12 cellular contexts compared by ENCODE assay signal in genomic region chr18:13376298-13376840, GRCh38.
DNase-seq lines count a peak whose midpoint lies in the region; ATAC-seq and TF ChIP-seq lines count a peak whose summit lies in the region.
"Had no signal": no experiment of that assay in that cellular context is flagged by ENCODE, and none has a peak within 500 bp of the region (broad histone marks: within the 10 kb centered on the region; RNA-seq: fewer than 3 reads in every experiment).

No MANE protein-coding gene starts in this region.

- no peaks in the 10 kb centered on the region for H3K79me2 ChIP-seq in MM.1S (ENCODE audit: low read length)

- no peak overlapping the region for H3K27ac ChIP-seq in MM.1S (ENCODE audit: low read length)
- H3K27ac ChIP-seq: 22Rv1, epithelial cell of prostate had no signal

- no peak overlapping the region for H3K9ac ChIP-seq in MM.1S (ENCODE audit: low read length)

- H2AFZ ChIP-seq in MM.1S (ENCODE audit: low read length), result no peak overlapping the region

- H3K9me3 ChIP-seq in MM.1S (replicated peaks; ENCODE audit: insufficient read depth, low read length), result no peaks in the 10 kb centered on the region

- ATAC-seq in Right ventricle myocardium superior (ENCODE audit: poor library complexity) (no peak), left lobe of liver (no peak)

- H3K4me1 ChIP-seq in MM.1S (ENCODE audit: low read length), result peaks cover 21% of the 10 kb centered on the region

- H3F3A ChIP-seq in MM.1S (ENCODE audit: insufficient read depth, low read length), result peaks cover 19% of the 10 kb centered on the region

- no peak overlapping the region for H3K27ac Mint-ChIP-seq in type B pancreatic cell

- peaks cover 5% of the 10 kb centered on the region for H3K27me3 Mint-ChIP-seq in type B pancreatic cell

- no peaks in the 10 kb centered on the region for H3K36me3 ChIP-seq in MM.1S (replicated peaks; ENCODE audit: insufficient read depth, low read length)

- TF ChIP-seq CTCF in type B pancreatic cell (conservative IDR thresholded peaks at IDR 0.05), result no peak
- TF ChIP-seq CTCF in MM.1S (IDR thresholded peaks at IDR 0.05; ENCODE audit: low read length), result no peak

- no peaks in the 10 kb centered on the region for H3K9me3 Mint-ChIP-seq in type B pancreatic cell

- DNase-seq in cardiac septum (ENCODE audit: low spot score) (peak; percentile 65), Right ventricle myocardium superior (no peak), left lobe of liver (ENCODE audit: low spot score) (peak; percentile 28), type B pancreatic cell (ENCODE audit: extremely low spot score, unreplicated experiment) (peak; percentile 57), GM19238 (ENCODE audit: insufficient read length, low spot score) (no peak), posterior vena cava (ENCODE audit: low spot score) (no peak), MM.1S (no peak)
- DNase-seq in activated effector memory CD4-positive, alpha-beta T cell treated with anti-CD3 and anti-CD28 coated beads, Interleukin-2, amount 50 U/mL, for 16 hours, result peak; percentile 89
- DNase-seq: GF-D8, Karpas-422 had no signal

- intact Hi-C loops in cardiac septum (cut with DNase I), result loop anchor here (5.0 kb wide), 3 partner anchors 61 to 151 kb away; no protein-coding TSS in a partner anchor
- intact Hi-C loops in Right ventricle myocardium superior (cut with DNase I), result loop anchor here (5.0 kb wide), 1 partner anchor 159 kb away; the partner anchor contains the start of gene LDLRAD4
- intact Hi-C loops in posterior vena cava (cut with DNase I), result no loop called here

- H3K9me2 ChIP-seq in MM.1S (replicated peaks; ENCODE audit: insufficient read depth, low read length), result no peaks in the 10 kb centered on the region

- H3K4me2 ChIP-seq in MM.1S (ENCODE audit: low read depth, low read length), result no peak overlapping the region

- H3K4me3 ChIP-seq in MM.1S (ENCODE audit: low read length), result no peak overlapping the region

- H3K27me3 ChIP-seq in MM.1S (replicated peaks; ENCODE audit: insufficient read depth, low read length), result no peaks in the 10 kb centered on the region

- H3K4me3 Mint-ChIP-seq in type B pancreatic cell, result no peak overlapping the region

- peaks cover 8% of the 10 kb centered on the region for H3K4me1 Mint-ChIP-seq in type B pancreatic cell (ENCODE audit: unreplicated experiment)

- H4K20me1 ChIP-seq in MM.1S (ENCODE audit: insufficient read depth, low read length), result no peaks in the 10 kb centered on the region

- H3K36me3 Mint-ChIP-seq in type B pancreatic cell, result no peaks in the 10 kb centered on the region

Comparison
In these comparisons a context has a peak if more than half of its experiments do, and no peak if none do; other contexts are left out.
1. DNase-seq: peak in cardiac septum (single experiment), activated effector memory CD4-positive, alpha-beta T cell treated with anti-CD3 and anti-CD28 coated beads, Interleukin-2, amount 50 U/mL, for 16 hours (single experiment), left lobe of liver (single experiment) and type B pancreatic cell (single experiment); none in Right ventricle myocardium superior (single experiment), GM19238 (single experiment), posterior vena cava (single experiment) and MM.1S (single experiment).
2. intact Hi-C loops: an anchor here in cardiac septum (5.0 kb wide) and Right ventricle myocardium superior (5.0 kb wide); none called in posterior vena cava.